1 cellular context compared by ENCODE assay signal in genomic region chr1:150893336-150893913, GRCh38.
A peak's percentile ranks its signal among the peaks of the same experiment; 100 is the strongest.
TF ChIP-seq lines count a peak whose summit lies in the region.

No MANE protein-coding gene starts in this region.

TF ChIP-seq in HepG2, 621 proteins besides CTCF, POLR2A, EP300 and RAD21:
- TF ChIP-seq ZFX (CRISPR knock-in tag; IDR thresholded peaks at IDR 0.05; ENCODE audit: low read depth): no peak
- no peak for TF ChIP-seq ZNF615 (CRISPR knock-in tag; IDR thresholded peaks at IDR 0.05; ENCODE audit: borderline replicate concordance)
- no peak for TF ChIP-seq ZZZ3 (CRISPR knock-in tag; IDR thresholded peaks at IDR 0.05; ENCODE audit: borderline replicate concordance)
- TF ChIP-seq MIER2 (CRISPR knock-in tag; IDR thresholded peaks at IDR 0.05): no peak
- TF ChIP-seq ZNF121 (CRISPR knock-in tag; IDR thresholded peaks at IDR 0.05): peak; percentile 29; the same call in 1 of the 2 replicates
- TF ChIP-seq ZNF253 (CRISPR knock-in tag; IDR thresholded peaks at IDR 0.05; ENCODE audit: borderline replicate concordance): no peak
- no peak for TF ChIP-seq ZNF552 (CRISPR knock-in tag; IDR thresholded peaks at IDR 0.05; ENCODE audit: borderline replicate concordance)
- no peak for TF ChIP-seq ZNF572 (CRISPR knock-in tag; IDR thresholded peaks at IDR 0.05)
- no peak for TF ChIP-seq KLF16 (CRISPR knock-in tag; IDR thresholded peaks at IDR 0.05)
